8 cellular contexts compared by ENCODE assay signal in genomic region chr12:124479680-124480468, GRCh38.
A peak's percentile ranks its signal among the peaks of the same experiment; 100 is the strongest.
DNase-seq lines count a peak whose midpoint lies in the region; ATAC-seq and TF ChIP-seq lines count a peak whose summit lies in the region.

No MANE protein-coding gene starts in this region.

- no peak overlapping the region for H3K4me3 ChIP-seq in effector memory CD4-positive, alpha-beta T cell (ENCODE audit: insufficient read depth, low read depth, low read length, poor library complexity, severe bottlenecking)
- no peak overlapping the region for H3K4me3 ChIP-seq in gastrocnemius medialis

- peaks cover 8% of the 10 kb centered on the region for H3K4me1 ChIP-seq in effector memory CD4-positive, alpha-beta T cell (ENCODE audit: control insufficient read depth, insufficient read depth, low read length, poor library complexity, severe bottlenecking)
- peaks cover 18 to 25% of the 10 kb centered on the region in 2 donors for H3K4me1 ChIP-seq in gastrocnemius medialis

- TF ChIP-seq CTCF in gastrocnemius medialis (IDR thresholded peaks at IDR 0.05 in 4 of 5, conservative IDR thresholded peaks at IDR 0.05 in 1 of 5), result no peak

- no peaks in the 10 kb centered on the region for H3K27me3 ChIP-seq in effector memory CD4-positive, alpha-beta T cell (replicated peaks; ENCODE audit: control insufficient read depth, insufficient read depth, low read length, poor library complexity, severe bottlenecking)
- H3K27me3 ChIP-seq in gastrocnemius medialis, result no peaks in the 10 kb centered on the region

- in situ Hi-C loops in gastrocnemius medialis (cut with MboI; ENCODE audit: low sequenced_read_pairs in 4 of 4), result no loop called here

- peak overlapping the region; percentile 22 for H3K27ac ChIP-seq in effector memory CD4-positive, alpha-beta T cell (ENCODE audit: insufficient read depth, low read length, poor library complexity, severe bottlenecking)
- H3K27ac ChIP-seq in gastrocnemius medialis, result peak overlapping the region; percentile 39 to 54 (median 48)

- peak; percentile 43 for ATAC-seq in GM19324 (IDR thresholded peaks at IDR 0.05; ENCODE audit: low FRiP score, unreplicated experiment)
- ATAC-seq in HG03064 (IDR thresholded peaks at IDR 0.05; ENCODE audit: low read depth, unreplicated experiment), result peak; percentile 31
- peak in 1 of 2 donors; percentile 11 for ATAC-seq in gastrocnemius medialis

- no peak for TF ChIP-seq POLR2A in gastrocnemius medialis (IDR thresholded peaks at IDR 0.05)

- peaks cover 29% of the 10 kb centered on the region for H3K36me3 ChIP-seq in effector memory CD4-positive, alpha-beta T cell (ENCODE audit: control insufficient read depth, insufficient read depth, low read length)
- H3K36me3 ChIP-seq in gastrocnemius medialis, result peaks cover 0 to 7% of the 10 kb centered on the region in 2 donors

- intact Hi-C loops in gastrocnemius medialis (cut with DNase I; ENCODE audit: low total_unique reads), result no loop called here

- no peak for DNase-seq in effector memory CD4-positive, alpha-beta T cell
- DNase-seq in gastrocnemius medialis (no peak), SHP77 (lab: John Stamatoyannopoulos, UW) (no peak), NCI-H146 (lab: John Stamatoyannopoulos, UW) (no peak), NCI-H1105 (lab: John Stamatoyannopoulos, UW) (no peak)
- DNase-seq in activated CD8-positive, alpha-beta memory T cell treated with anti-CD3 and anti-CD28 coated beads, Interleukin-2, amount 50 U/mL, for 48 hours, result no peak

- no peaks in the 10 kb centered on the region for H3K9me3 ChIP-seq in effector memory CD4-positive, alpha-beta T cell (ENCODE audit: control insufficient read depth, low read length)
- no peaks in the 10 kb centered on the region for H3K9me3 ChIP-seq in gastrocnemius medialis
